8 cellular contexts compared by ENCODE assay signal in the genomic region with DNA sequence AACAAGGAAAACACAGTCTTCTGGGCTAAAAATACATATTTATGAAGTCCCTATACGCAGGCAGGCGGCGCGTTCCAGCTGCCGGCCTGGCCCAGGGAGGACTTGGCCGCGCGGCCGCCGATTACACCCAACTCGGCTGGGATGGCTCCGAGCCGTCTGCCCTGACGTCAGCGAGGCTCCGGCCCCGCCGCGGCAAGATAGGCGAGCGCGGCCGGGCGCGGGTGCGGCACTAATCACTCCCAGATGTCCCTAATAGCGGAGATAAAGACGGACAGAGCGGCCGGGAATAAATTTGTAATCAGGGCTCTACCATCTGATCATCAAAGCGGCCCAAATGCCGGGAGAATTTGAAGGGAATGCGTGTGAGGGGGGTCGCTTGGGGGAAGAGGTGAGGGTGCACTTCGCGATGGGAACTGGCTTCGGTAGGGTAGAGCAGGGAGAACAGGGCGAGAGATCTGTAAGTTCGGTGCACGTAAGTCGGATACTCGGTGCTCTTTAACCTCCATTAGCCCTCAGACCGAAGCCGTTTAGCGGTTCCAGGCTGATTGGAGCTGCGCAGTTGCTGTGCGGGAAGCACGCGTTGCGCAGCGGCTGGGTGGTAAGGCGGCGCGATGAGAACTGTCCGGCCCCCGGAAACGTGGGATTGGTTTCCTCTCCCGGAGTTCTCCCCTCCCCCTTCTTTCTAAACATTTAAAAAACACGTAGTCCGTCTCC.
A peak's percentile ranks its signal among the peaks of the same experiment; 100 is the strongest.
DNase-seq lines count a peak whose midpoint lies in the region; ATAC-seq and TF ChIP-seq lines count a peak whose summit lies in the region.

No MANE protein-coding gene starts in this region.

- peak overlapping the region; percentile 59 for H3K4me2 ChIP-seq in parathyroid adenoma (ENCODE audit: low read length)

- H3K36me3 ChIP-seq in parathyroid adenoma (ENCODE audit: control insufficient read depth, insufficient read depth, low read length): no peaks in the 10 kb centered on the region

- H3K79me2 ChIP-seq in parathyroid adenoma: no peaks in the 10 kb centered on the region

- no peak overlapping the region for H3K9ac ChIP-seq in parathyroid adenoma

- no peak overlapping the region for H3K27ac ChIP-seq in parathyroid adenoma

- peaks cover 9% of the 10 kb centered on the region for H3K27me3 ChIP-seq in parathyroid adenoma (ENCODE audit: control insufficient read depth, insufficient read depth, low read length)

- H3K9me3 Mint-ChIP-seq in T-helper 2 cell treated with Interferon-gamma antibody and Interleukin-4, amounts not matched to agents 5 μg/mL and 100 μg/mL, for 36 hours: peaks cover 7% of the 10 kb centered on the region

- no peaks in the 10 kb centered on the region for H3K9me3 ChIP-seq in parathyroid adenoma (ENCODE audit: control insufficient read depth, low read length)

- no peak for ATAC-seq in HG02571 (IDR thresholded peaks at IDR 0.05; ENCODE audit: unreplicated experiment)
- no peak for ATAC-seq in HG03457 (IDR thresholded peaks at IDR 0.05; ENCODE audit: unreplicated experiment)

- peak overlapping the region; percentile 12 for H3K4me3 Mint-ChIP-seq in T-helper 2 cell treated with Interferon-gamma antibody and Interleukin-4, amounts not matched to agents 5 μg/mL and 100 μg/mL, for 36 hours

- peak overlapping the region; percentile 17 for H2AFZ ChIP-seq in parathyroid adenoma

- peaks cover 95% of the 10 kb centered on the region for H3K27me3 Mint-ChIP-seq in T-helper 2 cell treated with Interferon-gamma antibody and Interleukin-4, amounts not matched to agents 5 μg/mL and 100 μg/mL, for 36 hours (ENCODE audit: low read depth)

- H3K4me1 Mint-ChIP-seq in T-helper 2 cell treated with Interferon-gamma antibody and Interleukin-4, amounts not matched to agents 5 μg/mL and 100 μg/mL, for 36 hours (ENCODE audit: low read depth): peaks cover 7% of the 10 kb centered on the region

- H3K4me3 ChIP-seq in WI38 (ENCODE audit: low read depth, low read length): peak overlapping the region; percentile 56
- peak overlapping the region; percentile 22 for H3K4me3 ChIP-seq in parathyroid adenoma (ENCODE audit: low read depth, low read length)

- H3K36me3 Mint-ChIP-seq in T-helper 2 cell treated with Interferon-gamma antibody and Interleukin-4, amounts not matched to agents 5 μg/mL and 100 μg/mL, for 36 hours (ENCODE audit: low read depth): peaks cover 9% of the 10 kb centered on the region

- H3K27ac Mint-ChIP-seq in T-helper 2 cell treated with Interferon-gamma antibody and Interleukin-4, amounts not matched to agents 5 μg/mL and 100 μg/mL, for 36 hours: no peak overlapping the region

- DNase-seq in T-helper 2 cell treated with Interferon-gamma antibody and Interleukin-4, amounts not matched to agents 5 μg/mL and 100 μg/mL, for 36 hours (ENCODE audit: low spot score): no peak
- DNase-seq in T-helper 2 cell: no peak
- DNase-seq in glomerular visceral epithelial cell (ENCODE audit: extremely low spot score): peak; percentile 45
- no peak for DNase-seq in CD1c-positive myeloid dendritic cell (ENCODE audit: extremely low spot score)

- TF ChIP-seq CTCF in WI38 (IDR thresholded peaks at IDR 0.05; ENCODE audit: low read depth, low read length) (no peak), parathyroid adenoma (IDR thresholded peaks at IDR 0.05) (no peak)

- H3K4me1 ChIP-seq in parathyroid adenoma: no peaks in the 10 kb centered on the region
